In the genomic region with DNA sequence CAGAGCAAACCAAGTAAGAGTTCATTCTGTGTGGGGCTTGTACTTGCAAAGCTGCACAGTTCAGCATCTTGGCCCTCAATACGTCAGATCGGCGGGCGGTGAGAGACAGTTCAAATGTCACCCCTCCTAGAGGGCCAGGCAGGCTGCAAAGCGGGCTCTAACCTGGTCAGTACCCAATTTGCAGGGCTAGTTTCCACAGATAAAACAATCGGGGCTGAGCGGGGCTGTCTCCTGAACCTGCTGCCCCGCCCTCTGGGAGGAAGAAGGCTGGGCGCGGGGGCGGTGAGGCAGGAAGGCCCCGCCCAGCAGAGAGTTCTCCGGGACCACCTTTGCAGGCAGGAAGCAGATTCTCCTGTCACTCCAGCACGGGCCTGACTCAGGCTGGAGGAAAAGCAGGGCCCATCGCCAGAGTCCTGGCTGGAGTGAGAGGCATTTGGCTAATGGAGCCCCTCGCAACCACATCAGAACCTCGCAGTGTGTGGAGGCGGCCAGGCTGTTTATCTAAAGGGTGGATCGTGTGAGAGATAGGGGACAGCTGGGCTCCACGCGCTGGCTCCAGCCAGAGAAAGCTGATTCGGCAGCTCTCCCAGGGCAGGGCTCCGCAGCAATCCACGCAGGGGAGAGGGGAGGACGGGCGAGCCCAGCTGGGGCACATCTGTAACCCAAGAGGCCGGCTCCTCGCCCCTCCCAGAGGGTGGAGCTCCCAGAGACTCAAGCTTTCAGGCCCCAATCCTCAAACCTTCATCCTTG, we compare ENCODE assay signal across 8 cellular contexts.
DNase-seq lines count a peak whose midpoint lies in the region; ATAC-seq, FAIRE-seq and TF ChIP-seq lines count a peak whose summit lies in the region.

No MANE protein-coding gene starts in this region.

- peak; percentile 71 for ATAC-seq in GM19023 (IDR thresholded peaks at IDR 0.05; ENCODE audit: unreplicated experiment)
- ATAC-seq in HG03196 (IDR thresholded peaks at IDR 0.05; ENCODE audit: unreplicated experiment), result peak; percentile 68
- ATAC-seq in pancreas, result peak; percentile 78 to 88 (median 86)

- peaks cover 6% of the 10 kb centered on the region for H3K9me3 Mint-ChIP-seq in activated naive CD4-positive, alpha-beta T cell treated with anti-CD3 and anti-CD28 coated beads, Interleukin-2, amount 10 ng/mL, durations not matched to agents 7 days and 5 days

- H3K4me3 Mint-ChIP-seq in activated naive CD4-positive, alpha-beta T cell treated with anti-CD3 and anti-CD28 coated beads, Interleukin-2, amount 10 ng/mL, durations not matched to agents 7 days and 5 days, result peak overlapping the region; percentile 75

- no peaks in the 10 kb centered on the region for H3K36me3 Mint-ChIP-seq in activated naive CD4-positive, alpha-beta T cell treated with anti-CD3 and anti-CD28 coated beads, Interleukin-2, amount 10 ng/mL, durations not matched to agents 7 days and 5 days

- FAIRE-seq in RCC 7860 (lab: Jason Lieb, UNC), result no peak
- FAIRE-seq in pancreas (lab: Jason Lieb, UNC), result no peak

- peaks cover 44% of the 10 kb centered on the region for H3K27me3 Mint-ChIP-seq in activated naive CD4-positive, alpha-beta T cell treated with anti-CD3 and anti-CD28 coated beads, Interleukin-2, amount 10 ng/mL, durations not matched to agents 7 days and 5 days

- H3K4me3 ChIP-seq in pancreas (peak overlapping the region; percentile 1 to 46 (median 20)), urinary bladder (ENCODE audit: low read depth, low read length) (peak overlapping the region; percentile 2)

- H3K36me3 ChIP-seq in pancreas (no peaks in the 10 kb centered on the region), urinary bladder (ENCODE audit: insufficient read depth) (no peaks in the 10 kb centered on the region)

- 17 to 25% methylated on average over 27 to 28 of the region's 28 CpGs for WGBS in pancreas, 2 donors
- WGBS in urinary bladder, result 2% methylated on average over 28 of the region's 28 CpGs

- H3K27ac ChIP-seq in pancreas (peak overlapping the region in 3 of 4 donors; percentile 1 to 44 (median 13)), urinary bladder (ENCODE audit: low read depth) (peak overlapping the region; percentile 76)

- TF ChIP-seq CTCF in AG09319 (IDR thresholded peaks at IDR 0.05; ENCODE audit: low read depth, low read length), result no peak
- no peak for TF ChIP-seq CTCF in pancreas (IDR thresholded peaks at IDR 0.05)

- CTCF ChIA-PET in activated naive CD4-positive, alpha-beta T cell treated with anti-CD3 and anti-CD28 coated beads, Interleukin-2, amount 10 ng/mL, durations not matched to agents 7 days and 5 days (lab: Charles Lee), result interaction anchor here (1.1 to 1.6 kb wide), 6 partner anchors 8 to 29 kb away, joined by 3 read pairs; no protein-coding TSS in a partner anchor

- H3K9me3 ChIP-seq in pancreas, result no peaks in the 10 kb centered on the region

- peak; percentile 90 for DNase-seq in AG09319 (ENCODE audit: extremely low read depth, low read depth)
- peak; percentile 28 for DNase-seq in RCC 7860 (ENCODE audit: low spot score)
- DNase-seq in activated naive CD4-positive, alpha-beta T cell treated with anti-CD3 and anti-CD28 coated beads, Interleukin-2, amount 10 ng/mL, durations not matched to agents 7 days and 5 days, result peak; percentile 79
- peak; percentile 75 for DNase-seq in glomerular visceral epithelial cell (ENCODE audit: extremely low spot score)
- peak; percentile 38 to 78 (median 52) for DNase-seq in pancreas

- peak overlapping the region; percentile 83 for H3K27ac Mint-ChIP-seq in activated naive CD4-positive, alpha-beta T cell treated with anti-CD3 and anti-CD28 coated beads, Interleukin-2, amount 10 ng/mL, durations not matched to agents 7 days and 5 days

- intact Hi-C loops in pancreas (cut with DNase I), result no loop called here

- H3K4me1 ChIP-seq in pancreas (peaks cover 0 to 4% (median 3%) of the 10 kb centered on the region in 3 donors), urinary bladder (ENCODE audit: insufficient read depth) (no peaks in the 10 kb centered on the region)

- H3K27me3 ChIP-seq in pancreas, result no peaks in the 10 kb centered on the region

- peaks cover 38% of the 10 kb centered on the region for H3K4me1 Mint-ChIP-seq in activated naive CD4-positive, alpha-beta T cell treated with anti-CD3 and anti-CD28 coated beads, Interleukin-2, amount 10 ng/mL, durations not matched to agents 7 days and 5 days

Comparison
In these comparisons a context has a peak if more than half of its experiments do, and no peak if none do; other contexts are left out.
1. Peak in every context shown above with its lines: DNase-seq, ATAC-seq, H3K4me3 ChIP-seq and H3K27ac ChIP-seq.
2. DNase-seq: peak in every context shown above with its lines; median percentile 90 in AG09319; 79 in activated naive CD4-positive, alpha-beta T cell treated with anti-CD3 and anti-CD28 coated beads, Interleukin-2, amount 10 ng/mL, durations not matched to agents 7 days and 5 days; 75 in glomerular visceral epithelial cell; 52 in pancreas; 28 in RCC 7860.